9 cellular contexts compared by ENCODE assay signal in the genomic region with DNA sequence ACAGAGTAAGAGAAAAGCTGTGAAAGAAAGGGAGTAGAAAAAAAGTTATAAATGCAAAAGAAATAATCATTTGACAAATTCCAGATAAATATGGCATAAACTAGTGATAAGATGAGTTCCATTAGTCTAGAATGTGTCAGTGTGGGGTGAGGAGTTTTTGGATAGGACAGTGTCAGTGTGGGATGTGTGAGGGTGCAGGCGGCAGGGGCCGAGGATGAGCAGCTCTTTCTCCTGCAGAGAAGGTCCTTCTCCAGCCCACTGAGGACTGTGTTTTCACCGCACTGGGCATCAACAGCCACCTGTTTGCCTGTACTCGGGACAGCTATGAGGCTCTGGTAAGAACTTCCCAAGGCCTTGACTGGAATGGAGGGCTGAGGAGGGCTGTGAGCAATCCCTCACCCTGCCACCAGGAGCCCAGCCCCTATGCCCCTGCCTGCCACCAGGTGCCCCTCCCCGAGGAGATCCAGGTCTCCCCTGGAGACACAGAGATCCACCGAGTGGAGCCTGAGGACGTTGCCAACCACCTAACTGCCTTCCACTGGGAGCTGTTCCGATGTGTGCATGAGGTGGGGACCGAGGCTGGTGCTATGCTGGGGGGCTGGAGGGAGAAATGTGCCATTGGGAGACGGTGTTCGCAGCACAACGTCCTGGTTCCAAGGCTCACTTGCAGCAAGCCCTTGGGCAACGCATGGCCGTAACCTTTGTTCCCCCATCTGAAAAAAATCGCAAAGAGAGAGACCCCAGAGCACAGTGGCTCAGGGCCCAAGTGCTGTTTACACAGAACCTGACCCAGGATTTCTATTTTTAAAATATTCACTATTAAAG. TPM values are rescaled to one million over a fixed set of nuclear protein-coding genes. Genes with fewer than 3 reads are reported as not detected.
DNase-seq lines count a peak whose midpoint lies in the region; ATAC-seq and TF ChIP-seq lines count a peak whose summit lies in the region.
"Had no signal": no experiment of that assay in that cellular context is flagged by ENCODE, and none has a peak within 500 bp of the region (broad histone marks: within the 10 kb centered on the region; RNA-seq: fewer than 3 reads in every experiment).

No MANE protein-coding gene starts in this region.

- TF ChIP-seq EP300 in suprapubic skin (IDR thresholded peaks at IDR 0.05), result no peak

- H3K27ac Mint-ChIP-seq in activated T-cell treated with anti-CD3 and anti-CD28 coated beads, Interleukin-2, amount 50 U/mL, for 72 hours, result peak overlapping the region; percentile 70

- H3K27ac ChIP-seq in iPS-18a (ENCODE audit: low read length), result no peak overlapping the region
- no peak overlapping the region for H3K27ac ChIP-seq in suprapubic skin

- TF ChIP-seq POLR2A in suprapubic skin (IDR thresholded peaks at IDR 0.05), result no peak

- peaks cover 9% of the 10 kb centered on the region for H3K4me1 ChIP-seq in iPS-18a (ENCODE audit: control insufficient read depth, low read depth, low read length)
- H3K4me1 ChIP-seq in suprapubic skin, result peaks cover 49% of the 10 kb centered on the region

- H3K9me3 ChIP-seq in iPS-18a (ENCODE audit: control insufficient read depth, low read depth, low read length) (no peaks in the 10 kb centered on the region), suprapubic skin (no peaks in the 10 kb centered on the region)

- peaks cover 6% of the 10 kb centered on the region for H3K27me3 Mint-ChIP-seq in activated T-cell treated with anti-CD3 and anti-CD28 coated beads, Interleukin-2, amount 50 U/mL, for 72 hours (ENCODE audit: low read depth)

- peak; percentile 28 to 59 for ATAC-seq in activated T-cell treated with anti-CD3 and anti-CD28 coated beads, Interleukin-2, amount 50 U/mL, for 72 hours (replicated peaks in 1 of 2)
- ATAC-seq in GM19397 (IDR thresholded peaks at IDR 0.05; ENCODE audit: unreplicated experiment) (no peak), GM18502 (IDR thresholded peaks at IDR 0.05; ENCODE audit: poor library complexity, unreplicated experiment) (no peak)

- TF ChIP-seq CTCF in suprapubic skin (IDR thresholded peaks at IDR 0.05), result peak in 1 of 2 donors; percentile 23

- no peaks in the 10 kb centered on the region for H3K36me3 ChIP-seq in iPS-18a (ENCODE audit: control insufficient read depth, low read depth, low read length)
- peaks cover 21% of the 10 kb centered on the region for H3K36me3 ChIP-seq in suprapubic skin

- H3K4me3 ChIP-seq in iPS-18a (ENCODE audit: low read length) (peak overlapping the region; percentile 56), suprapubic skin (peak overlapping the region; percentile 56)
- H3K4me3 ChIP-seq: lung had no signal

- peak overlapping the region; percentile 38 for H3K9ac ChIP-seq in iPS-18a (ENCODE audit: low read length)

- WGBS in suprapubic skin, result 71% methylated on average over 15 of the region's 15 CpGs

- no peaks in the 10 kb centered on the region for H3K9me3 Mint-ChIP-seq in activated T-cell treated with anti-CD3 and anti-CD28 coated beads, Interleukin-2, amount 50 U/mL, for 72 hours

- H3K4me1 Mint-ChIP-seq in activated T-cell treated with anti-CD3 and anti-CD28 coated beads, Interleukin-2, amount 50 U/mL, for 72 hours (ENCODE audit: low read depth), result peaks cover 12% of the 10 kb centered on the region

- H3K36me3 Mint-ChIP-seq in activated T-cell treated with anti-CD3 and anti-CD28 coated beads, Interleukin-2, amount 50 U/mL, for 72 hours (ENCODE audit: insufficient read depth in 2 of 2), result no peaks in the 10 kb centered on the region

- DNase-seq in DMS53 treated with DMSO at 0.1 percent for 48 hours (lab: John Stamatoyannopoulos, UW; ENCODE audit: unreplicated experiment) (peak; percentile 7), NCI-H1092 treated with DMSO at 0.1 percent for 48 hours (lab: John Stamatoyannopoulos, UW) (peak; percentile 63), suprapubic skin (ENCODE audit: low spot score in 2 of 2) (no peak), GM19240 (ENCODE audit: insufficient read length, low spot score) (no peak)
- DNase-seq in activated T-cell treated with anti-CD3 and anti-CD28 coated beads, Interleukin-2, amount 50 U/mL, for 72 hours, result peak; percentile 37 to 50

- peak overlapping the region; percentile 70 to 97 for H3K4me3 Mint-ChIP-seq in activated T-cell treated with anti-CD3 and anti-CD28 coated beads, Interleukin-2, amount 50 U/mL, for 72 hours

- H3K27me3 ChIP-seq in iPS-18a (ENCODE audit: control insufficient read depth, insufficient read depth, low read length), result peaks cover 7% of the 10 kb centered on the region
- no peaks in the 10 kb centered on the region for H3K27me3 ChIP-seq in suprapubic skin

RNA-seq across cellular contexts. Expression of gene RAPGEFL1, which starts 13.1 kb away (rescaled TPM):
- total RNA-seq in activated T-cell treated with anti-CD3 and anti-CD28 coated beads, Interleukin-2, amount 50 U/mL, for 72 hours, result 1 to 10 TPM; 3.0 to 6.6 TPM
- 100 to 1,000 TPM; 221 to 547 (median 297) TPM for total RNA-seq in suprapubic skin

RNA-seq across cellular contexts. Expression of gene WIPF2, which starts 28.7 kb away (rescaled TPM):
- total RNA-seq in activated T-cell treated with anti-CD3 and anti-CD28 coated beads, Interleukin-2, amount 50 U/mL, for 72 hours, result 10 to 100 TPM; 31.5 to 35.5 TPM
- total RNA-seq in suprapubic skin, result 10 to 100 TPM; 18.2 to 25.5 (median 21.6) TPM

RNA-seq across cellular contexts. Expression of gene CASC3, which starts 50.1 kb away (rescaled TPM):
- 100 to 1,000 TPM; 106 to 144 TPM for total RNA-seq in activated T-cell treated with anti-CD3 and anti-CD28 coated beads, Interleukin-2, amount 50 U/mL, for 72 hours
- total RNA-seq in suprapubic skin, result 10 to 100 TPM; 42.9 to 92.5 (median 61.2) TPM

Comparison
In these comparisons a context has a peak if more than half of its experiments do, and no peak if none do; other contexts are left out.
1. DNase-seq: peak in DMS53 treated with DMSO at 0.1 percent for 48 hours (single experiment), NCI-H1092 treated with DMSO at 0.1 percent for 48 hours (single experiment) and activated T-cell treated with anti-CD3 and anti-CD28 coated beads, Interleukin-2, amount 50 U/mL, for 72 hours (2 of 2); none in suprapubic skin (0 of 2) and GM19240 (single experiment).
2. ATAC-seq: peak in activated T-cell treated with anti-CD3 and anti-CD28 coated beads, Interleukin-2, amount 50 U/mL, for 72 hours (2 of 2); none in GM19397 (single experiment) and GM18502 (single experiment).
3. RNA of gene RAPGEFL1, which starts 13.1 kb away (total RNA-seq): 221 to 547 TPM in suprapubic skin; 3.0 to 6.6 TPM in activated T-cell treated with anti-CD3 and anti-CD28 coated beads, Interleukin-2, amount 50 U/mL, for 72 hours; every median in the first group is over 10 times any median in the second.